9 cellular contexts compared by ENCODE assay signal in the genomic region with DNA sequence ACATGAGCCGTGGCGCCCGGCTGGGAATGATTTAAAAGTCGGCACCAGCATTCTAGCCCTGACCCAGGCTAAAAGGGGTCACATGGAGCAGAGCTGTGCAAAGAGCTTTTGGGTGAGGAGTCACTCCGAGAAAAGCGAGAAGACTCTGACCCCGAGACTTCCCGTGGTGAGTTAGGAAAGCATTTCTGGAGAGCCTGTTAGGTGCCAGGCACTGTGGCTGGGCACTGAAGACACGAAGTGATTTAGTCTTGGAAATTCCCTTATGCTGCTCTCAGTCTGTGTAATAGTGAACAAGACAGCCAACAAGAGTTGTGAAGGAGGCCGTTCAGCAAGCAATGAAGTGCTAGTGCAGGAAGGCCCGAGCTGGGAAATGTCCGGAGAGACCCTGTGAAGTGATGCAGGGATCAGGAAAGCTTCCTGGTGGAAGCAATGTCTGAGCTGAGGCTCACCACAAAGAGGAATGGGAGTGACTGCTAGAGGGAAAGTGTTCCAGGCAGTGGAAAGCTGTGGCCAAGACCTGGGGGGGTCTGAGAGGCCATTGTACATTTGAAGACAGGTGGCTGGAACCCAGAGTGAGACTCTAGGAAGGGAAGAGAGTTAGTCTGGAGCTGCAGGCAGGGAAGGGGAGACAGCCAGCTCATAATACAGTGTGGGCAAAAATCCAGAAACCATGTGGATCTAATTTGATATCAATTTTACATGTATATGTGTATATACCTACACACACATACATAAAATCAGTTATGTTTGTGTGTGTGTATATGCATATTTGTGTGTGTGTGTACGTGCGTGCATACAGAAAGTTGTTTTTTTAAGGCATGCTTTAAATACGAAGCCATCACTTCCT.
DNase-seq lines count a peak whose midpoint lies in the region; TF ChIP-seq lines count a peak whose summit lies in the region.
"Had no signal": no experiment of that assay in that cellular context is flagged by ENCODE, and none has a peak within 500 bp of the region (broad histone marks: within the 10 kb centered on the region; RNA-seq: fewer than 3 reads in every experiment).

No MANE protein-coding gene starts in this region.

- H3K27ac ChIP-seq in HUES48 (ENCODE audit: low read depth, low read length) (peak overlapping the region; percentile 29), caudate nucleus (ENCODE audit: low read depth, low read length) (peak overlapping the region; percentile 16), neutrophil (peak overlapping the region; percentile 84)

- H3K36me3 ChIP-seq in HUES48 (ENCODE audit: control insufficient read depth, insufficient read depth, low read length): no peaks in the 10 kb centered on the region; the same call in 1 of the 2 replicates
- H3K36me3 ChIP-seq in neutrophil: peaks cover under 1% of the 10 kb centered on the region

- H3K4me3 ChIP-seq in AG10803 (ENCODE audit: low read length) (no peak overlapping the region), HUES48 (ENCODE audit: low read depth, low read length) (no peak overlapping the region), neutrophil (ENCODE audit: low read depth in 1 of 2, low read length in 1 of 2) (peak overlapping the region; percentile 0 to 11)

- TF ChIP-seq CTCF in AG10803 (conservative IDR thresholded peaks at IDR 0.05; ENCODE audit: low read length): no peak
- TF ChIP-seq CTCF in neutrophil (IDR thresholded peaks at IDR 0.05): no peak
- TF ChIP-seq CTCF in GM10266 (IDR thresholded peaks at IDR 0.05; ENCODE audit: control insufficient read depth, insufficient read depth, low read depth, missing control alignments): no peak

- H3K9me3 ChIP-seq in HUES48 (ENCODE audit: control insufficient read depth, insufficient read depth, low read length) (no peaks in the 10 kb centered on the region), neutrophil (no peaks in the 10 kb centered on the region)

- no peaks in the 10 kb centered on the region for H3K27me3 ChIP-seq in HUES48 (ENCODE audit: control insufficient read depth, insufficient read depth, low read length)
- no peaks in the 10 kb centered on the region for H3K27me3 ChIP-seq in neutrophil

- H3K4me1 ChIP-seq in HUES48 (ENCODE audit: control insufficient read depth, insufficient read depth, low read length) (peaks cover 30% of the 10 kb centered on the region), neutrophil (ENCODE audit: control insufficient read depth in 1 of 2, insufficient read depth in 1 of 2, low read depth in 1 of 2, low read length in 1 of 2) (peaks cover 91 to 94% of the 10 kb centered on the region in 2 experiments)

- H3K9ac ChIP-seq in HUES48 (ENCODE audit: low read depth, low read length): no peak overlapping the region

- DNase-seq in AG10803 (ENCODE audit: low read depth) (peak; percentile 18), caudate nucleus (lab: John Stamatoyannopoulos, UW) (no peak), 8988T (no peak), NOMO-1 (lab: John Stamatoyannopoulos, UW; ENCODE audit: unreplicated experiment in 2 of 2) (no peak), DMS79 (lab: John Stamatoyannopoulos, UW) (no peak), GM10266 (ENCODE audit: extremely low spot score) (no peak)
- DNase-seq: activated CD8-positive, alpha-beta memory T cell treated with anti-CD3 and anti-CD28 coated beads, Interleukin-2, amount 50 U/mL, for 4 hours had no signal

Comparison
In these comparisons a context has a peak if more than half of its experiments do, and no peak if none do; other contexts are left out.
1. H3K4me3 ChIP-seq: peak in neutrophil (2 of 2); none in AG10803 (single experiment) and HUES48 (single experiment).
2. H3K27ac ChIP-seq: peak in every context shown above with its lines; median percentile 84 in neutrophil; 29 in HUES48; 16 in caudate nucleus.